Comparison of ENCODE assay signal across 40 cellular contexts in genomic region chr11:56990702-56991101, GRCh38. TPM values are rescaled to one million over a fixed set of nuclear protein-coding genes. Genes with fewer than 3 reads are reported as not detected.
"Had no signal": no experiment of that assay in that cellular context is flagged by ENCODE, and none has a peak within 500 bp of the region (broad histone marks: within the 10 kb centered on the region; RNA-seq: fewer than 3 reads in every experiment).

No MANE protein-coding gene starts in this region.

- H3K27ac ChIP-seq: adrenal gland, ascending aorta, body of pancreas, brain microvascular endothelial cell, breast epithelium, cardiac muscle cell had no signal

- FAIRE-seq: astrocyte, bronchial epithelial cell had no signal

- H3K27me3 ChIP-seq: adrenal gland, ascending aorta, body of pancreas, brain microvascular endothelial cell, breast epithelium, cardiac muscle cell had no signal

- H3K4me1 ChIP-seq: adrenal gland, ascending aorta, body of pancreas, breast epithelium had no signal

- ATAC-seq: activated naive CD4-positive, alpha-beta T cell treated with anti-CD3 and anti-CD28 coated beads, Interleukin-2, amount 50 U/mL, for 72 hours; activated naive CD8-positive, alpha-beta T cell treated with anti-CD3 and anti-CD28 coated beads, Interleukin-2, amount 50 U/mL, for 24 hours; activated T-cell treated with anti-CD3 and anti-CD28 coated beads, Interleukin-2, amount 50 U/mL, for 4 hours; activated T-cell treated with anti-CD3 and anti-CD28 coated beads, Interleukin-2, amount 50 U/mL, for 72 hours; activated T-helper 17 cell treated with anti-CD3 and anti-CD28 coated beads, Interleukin-2, amount 50 U/mL, for 72 hours; body of pancreas had no signal

- H3K9me3 ChIP-seq: adrenal gland had no signal

- H3K4me3 ChIP-seq: adrenal gland, ascending aorta, body of pancreas, breast epithelium, cardiac muscle cell had no signal

- DNase-seq: activated effector memory CD4-positive, alpha-beta T cell treated with anti-CD3 and anti-CD28 coated beads, Interleukin-2, amount 50 U/mL, for 16 hours; activated effector memory CD4-positive, alpha-beta T cell treated with Interleukin-2 at 50 U/mL for 16 hours; activated gamma-delta T cell; activated gamma-delta T cell treated with Interleukin-2 at 50 U/mL for 16 hours; activated naive CD4-positive, alpha-beta T cell; activated naive CD4-positive, alpha-beta T cell treated with anti-CD3 and anti-CD28 coated beads for 36 hours; activated naive CD4-positive, alpha-beta T cell treated with anti-CD3 and anti-CD28 coated beads, Interleukin-2, amount 10 ng/mL, durations not matched to agents 7 days and 5 days; activated naive CD4-positive, alpha-beta T cell treated with anti-CD3 and anti-CD28 coated beads, Interleukin-2, amount 50 U/mL, for 16 hours; activated naive CD4-positive, alpha-beta T cell treated with Interleukin-2 at 50 U/mL for 16 hours; activated naive CD8-positive, alpha-beta T cell treated with anti-CD3 and anti-CD28 coated beads for 36 hours; activated naive CD8-positive, alpha-beta T cell treated with anti-CD3 and anti-CD28 coated beads, Interleukin-2, amount 10 ng/mL, durations not matched to agents 7 days and 5 days; activated naive CD8-positive, alpha-beta T cell treated with anti-CD3 and anti-CD28 coated beads, Interleukin-2, amount 50 U/mL, for 24 hours; activated T-cell treated with anti-CD3 and anti-CD28 coated beads, Interleukin-2, amount 50 U/mL, for 1 hour; activated T-cell treated with anti-CD3 and anti-CD28 coated beads, Interleukin-2, amount 50 U/mL, for 24 hours; activated T-cell treated with anti-CD3 and anti-CD28 coated beads, Interleukin-2, amount 50 U/mL, for 4 hours; activated T-cell treated with anti-CD3 and anti-CD28 coated beads, Interleukin-2, amount 50 U/mL, for 48 hours; activated T-cell treated with anti-CD3 and anti-CD28 coated beads, Interleukin-2, amount 50 U/mL, for 72 hours; adrenal gland; amniotic stem cell; amygdala; anterior cingulate cortex; aorta; body of pancreas; brain microvascular endothelial cell; caudate nucleus; central memory CD4-positive, alpha-beta T cell; cerebellar nuclear complex had no signal

- H3K36me3 ChIP-seq: adrenal gland, ascending aorta, brain microvascular endothelial cell, breast epithelium, cardiac muscle cell had no signal

RNA-seq across cellular contexts. Expression of gene OR5AK2, which starts 2.0 kb away (rescaled TPM):
- total RNA-seq: activated naive CD4-positive, alpha-beta T cell treated with anti-CD3 and anti-CD28 coated beads for 36 hours; activated naive CD4-positive, alpha-beta T cell treated with anti-CD3 and anti-CD28 coated beads, Interleukin-2, amount 50 U/mL, for 72 hours; activated naive CD8-positive, alpha-beta T cell treated with anti-CD3 and anti-CD28 coated beads for 36 hours; activated naive CD8-positive, alpha-beta T cell treated with anti-CD3 and anti-CD28 coated beads, Interleukin-2, amount 10 ng/mL, durations not matched to agents 7 days and 5 days; activated T-cell treated with anti-CD3 and anti-CD28 coated beads, Interleukin-2, amount 50 U/mL, for 4 hours; activated T-cell treated with anti-CD3 and anti-CD28 coated beads, Interleukin-2, amount 50 U/mL, for 72 hours; activated T-helper 1 cell treated with anti-CD3 and anti-CD28 coated beads, Interleukin-12 subunit alpha, Interleukin-12 subunit beta, Interleukin-2, Interleukin-4 antibody, amounts not matched to agents 30 ng/mL and 10 ng/mL and 1 ng/mL, durations not matched to agents 14 hours and 24 hours and 36 hours; activated T-helper 17 cell treated with anti-CD3 and anti-CD28 coated beads, Interleukin-2, amount 50 U/mL, for 72 hours; activated T-helper 2 cell treated with anti-CD3 and anti-CD28 coated beads, Interferon-gamma antibody, Interleukin-2, Interleukin-4, amounts not matched to agents 10 μg/mL and 5 μg/mL and 100 μg/mL, durations not matched to agents 14 hours and 24 hours and 36 hours; adrenal gland; aorta; ascending aorta; astrocyte; body of pancreas; breast epithelium; bronchial epithelial cell; cardiac muscle cell; cardiac septum; cerebellum; chondrocyte had no signal
- polyA plus RNA-seq: adipose tissue, adrenal gland, aorta, cardiac muscle cell had no signal
